In the genomic region with DNA sequence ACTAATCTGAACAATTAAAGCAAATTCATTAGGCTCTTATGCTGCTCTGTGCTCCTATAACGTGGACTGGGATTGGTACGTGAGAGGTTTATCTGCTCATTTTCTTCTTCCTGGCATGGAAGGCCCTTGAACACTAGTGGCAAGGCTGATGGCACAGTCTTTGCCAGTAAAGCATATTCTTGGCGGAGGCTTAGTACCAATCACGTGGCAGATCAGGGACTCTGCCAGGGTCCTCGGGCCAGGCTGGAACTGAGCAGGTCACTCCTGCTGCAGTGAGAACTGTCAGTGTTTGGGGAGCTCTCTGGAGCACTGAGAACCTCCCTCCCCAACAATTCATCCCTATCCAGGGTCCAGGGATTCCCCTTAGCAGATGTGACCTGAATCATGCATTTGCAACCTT, we compare ENCODE assay signal across 10 cellular contexts.
"Had no signal": no experiment of that assay in that cellular context is flagged by ENCODE, and none has a peak within 500 bp of the region (broad histone marks: within the 10 kb centered on the region; RNA-seq: fewer than 3 reads in every experiment).

No MANE protein-coding gene starts in this region.

- H3K36me3 Mint-ChIP-seq: activated naive CD4-positive, alpha-beta T cell treated with anti-CD3 and anti-CD28 coated beads, Interleukin-2, amount 50 U/mL, for 72 hours; brain; naive B cell had no signal

- H3K4me2 ChIP-seq: smooth muscle cell had no signal

- H3K9me3 Mint-ChIP-seq: activated naive CD4-positive, alpha-beta T cell treated with anti-CD3 and anti-CD28 coated beads, Interleukin-2, amount 50 U/mL, for 72 hours; brain; naive B cell had no signal

- DNase-seq: activated CD4-positive, CD25-positive, alpha-beta regulatory T cell; naive B cell; retina; thyroid gland; uterus had no signal

- H3K36me3 ChIP-seq: esophagus muscularis mucosa, thyroid gland, uterus had no signal

- H3K79me2 ChIP-seq: parathyroid adenoma had no signal

- H2AFZ ChIP-seq: parathyroid adenoma had no signal

- ATAC-seq: activated naive CD4-positive, alpha-beta T cell treated with anti-CD3 and anti-CD28 coated beads, Interleukin-2, amount 50 U/mL, for 72 hours had no signal

- H3K27ac ChIP-seq: esophagus muscularis mucosa, parathyroid adenoma, thyroid gland, uterus had no signal

- H3K27me3 ChIP-seq: thyroid gland, uterus had no signal

- H3K4me1 ChIP-seq: parathyroid adenoma, uterus had no signal

- H3K27ac Mint-ChIP-seq: activated naive CD4-positive, alpha-beta T cell treated with anti-CD3 and anti-CD28 coated beads, Interleukin-2, amount 50 U/mL, for 72 hours; brain had no signal

- H3K4me3 ChIP-seq: esophagus muscularis mucosa, smooth muscle cell, thyroid gland, uterus had no signal

- H3K4me3 Mint-ChIP-seq: brain, naive B cell had no signal

- H3K27me3 Mint-ChIP-seq: brain, naive B cell had no signal

- H3K9me3 ChIP-seq: esophagus muscularis mucosa, thyroid gland, uterus had no signal

- H3K9ac ChIP-seq: parathyroid adenoma had no signal
